Comparison of ENCODE assay signal across 24 cellular contexts in the genomic region with DNA sequence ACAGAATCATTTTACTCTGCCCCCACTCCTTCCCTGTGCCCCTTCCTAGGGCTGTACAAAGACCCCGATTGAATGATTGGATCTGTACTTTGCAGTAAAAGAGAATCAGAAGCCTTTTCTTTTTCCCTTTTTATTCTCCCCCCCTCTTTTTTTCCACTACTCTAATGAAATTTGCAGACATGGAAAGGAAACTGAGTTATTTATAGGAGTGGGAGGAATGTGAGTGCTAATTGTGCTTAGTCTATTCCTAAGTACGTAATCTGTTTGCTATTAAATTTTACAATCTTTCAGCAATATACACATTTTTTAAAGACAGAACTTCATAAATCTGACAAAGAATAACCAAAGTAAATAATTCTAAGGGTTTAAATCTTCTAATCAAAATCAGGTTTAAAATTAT.
"Had no signal": no experiment of that assay in that cellular context is flagged by ENCODE, and none has a peak within 500 bp of the region (broad histone marks: within the 10 kb centered on the region; RNA-seq: fewer than 3 reads in every experiment).

No MANE protein-coding gene starts in this region.

- H3K4me1 Mint-ChIP-seq: activated CD4-positive, alpha-beta memory T cell treated with anti-CD3 and anti-CD28 coated beads, Interleukin-2, amount 10 ng/mL, durations not matched to agents 7 days and 5 days; activated naive CD8-positive, alpha-beta T cell treated with anti-CD3 and anti-CD28 coated beads, Interleukin-2, amount 10 ng/mL, durations not matched to agents 7 days and 5 days; central memory CD8-positive, alpha-beta T cell; WTC11 had no signal

- H3K27me3 Mint-ChIP-seq: activated CD4-positive, alpha-beta memory T cell treated with anti-CD3 and anti-CD28 coated beads, Interleukin-2, amount 10 ng/mL, durations not matched to agents 7 days and 5 days; activated T-cell treated with anti-CD3 and anti-CD28 coated beads, Interleukin-2, amount 50 U/mL, for 24 hours; brain had no signal

- H3K4me1 ChIP-seq: ascending aorta had no signal

- H3K4me3 ChIP-seq: ascending aorta, gastrocnemius medialis, heart right ventricle had no signal

- H3K36me3 Mint-ChIP-seq: activated naive CD4-positive, alpha-beta T cell treated with anti-CD3 and anti-CD28 coated beads, Interleukin-2, amount 10 ng/mL, durations not matched to agents 7 days and 5 days; activated naive CD4-positive, alpha-beta T cell treated with anti-CD3 and anti-CD28 coated beads, Interleukin-2, amount 50 U/mL, for 72 hours; brain; WTC11 had no signal

- H3K9me3 ChIP-seq: ascending aorta, gastrocnemius medialis, heart right ventricle had no signal

- H3K9me3 Mint-ChIP-seq: activated CD4-positive, alpha-beta memory T cell treated with anti-CD3 and anti-CD28 coated beads, Interleukin-2, amount 10 ng/mL, durations not matched to agents 7 days and 5 days; activated CD4-positive, alpha-beta T cell treated with anti-CD3 and anti-CD28 coated beads, Interleukin-2, amount 10 ng/mL, durations not matched to agents 7 days and 5 days; activated naive CD4-positive, alpha-beta T cell treated with anti-CD3 and anti-CD28 coated beads, Interleukin-2, amount 10 ng/mL, durations not matched to agents 7 days and 5 days; activated naive CD8-positive, alpha-beta T cell treated with anti-CD3 and anti-CD28 coated beads, Interleukin-2, amount 10 ng/mL, durations not matched to agents 7 days and 5 days; activated T-cell treated with anti-CD3 and anti-CD28 coated beads, Interleukin-2, amount 50 U/mL, for 24 hours; activated T-cell treated with anti-CD3 and anti-CD28 coated beads, Interleukin-2, amount 50 U/mL, for 72 hours; brain; WTC11 had no signal

- H3K27ac Mint-ChIP-seq: activated CD4-positive, alpha-beta memory T cell treated with anti-CD3 and anti-CD28 coated beads, Interleukin-2, amount 10 ng/mL, durations not matched to agents 7 days and 5 days; activated CD4-positive, alpha-beta T cell treated with anti-CD3 and anti-CD28 coated beads, Interleukin-2, amount 10 ng/mL, durations not matched to agents 7 days and 5 days; activated naive CD4-positive, alpha-beta T cell treated with anti-CD3 and anti-CD28 coated beads, Interleukin-2, amount 10 ng/mL, durations not matched to agents 7 days and 5 days; activated naive CD4-positive, alpha-beta T cell treated with anti-CD3 and anti-CD28 coated beads, Interleukin-2, amount 50 U/mL, for 72 hours; activated naive CD8-positive, alpha-beta T cell treated with anti-CD3 and anti-CD28 coated beads, Interleukin-2, amount 10 ng/mL, durations not matched to agents 7 days and 5 days; activated T-cell treated with anti-CD3 and anti-CD28 coated beads, Interleukin-2, amount 50 U/mL, for 24 hours; activated T-cell treated with anti-CD3 and anti-CD28 coated beads, Interleukin-2, amount 50 U/mL, for 72 hours; brain; WTC11 had no signal

- H3K4me3 Mint-ChIP-seq: activated CD4-positive, alpha-beta memory T cell treated with anti-CD3 and anti-CD28 coated beads, Interleukin-2, amount 10 ng/mL, durations not matched to agents 7 days and 5 days; activated CD4-positive, alpha-beta T cell treated with anti-CD3 and anti-CD28 coated beads, Interleukin-2, amount 10 ng/mL, durations not matched to agents 7 days and 5 days; activated naive CD4-positive, alpha-beta T cell treated with anti-CD3 and anti-CD28 coated beads, Interleukin-2, amount 10 ng/mL, durations not matched to agents 7 days and 5 days; activated naive CD8-positive, alpha-beta T cell treated with anti-CD3 and anti-CD28 coated beads, Interleukin-2, amount 10 ng/mL, durations not matched to agents 7 days and 5 days; activated T-cell treated with anti-CD3 and anti-CD28 coated beads, Interleukin-2, amount 50 U/mL, for 24 hours; activated T-cell treated with anti-CD3 and anti-CD28 coated beads, Interleukin-2, amount 50 U/mL, for 72 hours; brain; central memory CD8-positive, alpha-beta T cell; WTC11 had no signal

- DNase-seq: activated CD4-positive, alpha-beta memory T cell treated with anti-CD3 and anti-CD28 coated beads, Interleukin-2, amount 10 ng/mL, durations not matched to agents 7 days and 5 days; activated CD4-positive, alpha-beta T cell treated with anti-CD3 and anti-CD28 coated beads for 1 hour; activated CD4-positive, alpha-beta T cell treated with anti-CD3 and anti-CD28 coated beads for 4 hours; activated CD4-positive, alpha-beta T cell treated with anti-CD3 and anti-CD28 coated beads, Interleukin-2, amount 10 ng/mL, durations not matched to agents 7 days and 5 days; activated CD4-positive, alpha-beta T cell treated with anti-CD3 and anti-CD28 coated beads, Interleukin-2, amount 50 U/mL, for 4 hours; activated CD8-positive, alpha-beta memory T cell treated with anti-CD3 and anti-CD28 coated beads, Interleukin-2, amount 50 U/mL, for 48 hours; activated gamma-delta T cell; activated naive CD4-positive, alpha-beta T cell; activated naive CD4-positive, alpha-beta T cell treated with anti-CD3 and anti-CD28 coated beads, Interleukin-2, amount 10 ng/mL, durations not matched to agents 7 days and 5 days; activated naive CD8-positive, alpha-beta T cell treated with anti-CD3 and anti-CD28 coated beads, Interleukin-2, amount 10 ng/mL, durations not matched to agents 7 days and 5 days; activated T-cell treated with anti-CD3 and anti-CD28 coated beads for 4 hours; activated T-cell treated with anti-CD3 and anti-CD28 coated beads, Interleukin-2, amount 50 U/mL, for 24 hours; activated T-cell treated with anti-CD3 and anti-CD28 coated beads, Interleukin-2, amount 50 U/mL, for 72 hours; effector CD8-positive, alpha-beta T cell; foreskin keratinocyte; gastrocnemius medialis; heart right ventricle; T-helper 2 cell had no signal

- H3K27ac ChIP-seq: ascending aorta, foreskin keratinocyte, gastrocnemius medialis, VCaP had no signal

- H3K27me3 ChIP-seq: ascending aorta, foreskin keratinocyte, gastrocnemius medialis, heart right ventricle had no signal

- H3K36me3 ChIP-seq: ascending aorta, gastrocnemius medialis, heart right ventricle had no signal
